Comparison of ENCODE assay signal across 8 cellular contexts in the genomic region with DNA sequence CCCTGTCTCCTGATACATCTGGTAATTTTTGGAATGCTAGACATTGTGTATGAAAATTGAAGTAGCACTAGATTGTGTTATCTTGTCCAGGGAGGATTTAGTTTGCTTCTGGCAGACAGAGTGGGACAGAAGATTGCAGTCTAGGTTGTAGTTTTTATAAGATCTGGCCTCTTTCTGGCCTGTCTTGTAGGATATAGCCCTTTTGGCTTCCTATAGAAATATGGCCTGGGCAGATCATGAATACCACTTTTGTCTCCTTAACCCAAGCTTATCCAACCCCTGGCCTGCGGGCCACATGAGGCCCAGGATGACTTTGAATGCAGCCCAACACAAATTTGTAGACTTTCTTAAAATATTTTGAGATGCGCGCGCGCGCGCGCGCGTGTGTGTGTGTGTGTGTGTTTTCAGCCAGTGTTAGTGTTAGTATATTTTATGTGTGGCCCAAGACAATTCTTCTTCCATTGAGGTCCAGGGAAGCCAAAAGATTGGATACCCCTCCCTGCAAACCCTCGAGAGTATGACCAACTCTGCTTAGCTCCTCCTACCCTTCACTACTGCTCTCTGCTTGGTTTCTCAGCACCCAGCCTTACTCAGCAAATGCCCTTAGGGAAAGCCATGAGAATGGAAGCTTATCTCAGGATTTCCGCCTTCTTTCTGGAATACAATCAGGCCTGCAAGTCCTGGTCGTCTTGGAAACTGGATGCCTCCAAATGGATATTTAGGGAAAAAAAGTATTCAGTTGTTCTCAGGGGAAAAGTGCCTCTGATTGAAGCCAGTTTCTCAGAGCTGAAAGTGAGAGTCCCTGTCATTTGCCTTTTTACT. TPM values are rescaled to one million over a fixed set of nuclear protein-coding genes. Genes with fewer than 3 reads are reported as not detected.
DNase-seq lines count a peak whose midpoint lies in the region; ATAC-seq lines count a peak whose summit lies in the region.

No MANE protein-coding gene starts in this region.

- peak; percentile 39 for ATAC-seq in HG02885 (IDR thresholded peaks at IDR 0.05; ENCODE audit: poor library complexity, unreplicated experiment)
- peak; percentile 43 for ATAC-seq in activated T-helper 17 cell treated with anti-CD3 and anti-CD28 coated beads, Interleukin-2, amount 50 U/mL, for 72 hours (replicated peaks)

- no peaks in the 10 kb centered on the region for H3K4me1 ChIP-seq in iPS DF 6.9 (ENCODE audit: control insufficient read depth, insufficient read depth, low read length)

- WGBS in iPS DF 6.9 (ENCODE audit: insufficient coverage, insufficient read length), result no CpG with 5 or more reads among the region's 13 CpGs

- H3K27me3 ChIP-seq in iPS DF 6.9 (ENCODE audit: control insufficient read depth, insufficient read depth, low read length), result no peaks in the 10 kb centered on the region

- H3K36me3 ChIP-seq in iPS DF 6.9 (ENCODE audit: control insufficient read depth, insufficient read depth, low read length), result no peaks in the 10 kb centered on the region

- H3K36me3 Mint-ChIP-seq in activated T-helper 17 cell treated with anti-CD3 and anti-CD28 coated beads, Interleukin-2, amount 50 U/mL, for 72 hours (ENCODE audit: low read depth), result no peaks in the 10 kb centered on the region

- no peaks in the 10 kb centered on the region for H3K9me3 ChIP-seq in iPS DF 6.9 (ENCODE audit: control insufficient read depth, insufficient read depth, low read length)

- DNase-seq in CMK (ENCODE audit: low read depth) (peak; percentile 44), iPS DF 6.9 (ENCODE audit: low read depth, low spot score) (peak; percentile 55), germinal center (ENCODE audit: low spot score) (no peak), NCI-H2171 treated with DMSO at 0.1 percent for 48 hours (lab: John Stamatoyannopoulos, UW) (no peak), GM19238 (ENCODE audit: insufficient read length, low spot score) (no peak)
- no peak for DNase-seq in effector CD8-positive, alpha-beta T cell (lab: John Stamatoyannopoulos, UW)

- H3K4me1 Mint-ChIP-seq in activated T-helper 17 cell treated with anti-CD3 and anti-CD28 coated beads, Interleukin-2, amount 50 U/mL, for 72 hours, result peaks cover 35% of the 10 kb centered on the region

- no peak overlapping the region for H3K27ac ChIP-seq in iPS DF 6.9 (ENCODE audit: low read length)

- H3K27ac Mint-ChIP-seq in activated T-helper 17 cell treated with anti-CD3 and anti-CD28 coated beads, Interleukin-2, amount 50 U/mL, for 72 hours, result no peak overlapping the region

- H3K27me3 Mint-ChIP-seq in activated T-helper 17 cell treated with anti-CD3 and anti-CD28 coated beads, Interleukin-2, amount 50 U/mL, for 72 hours, result peaks cover 3% of the 10 kb centered on the region

- H3K4me3 Mint-ChIP-seq in activated T-helper 17 cell treated with anti-CD3 and anti-CD28 coated beads, Interleukin-2, amount 50 U/mL, for 72 hours, result no peak overlapping the region

- peaks cover 4% of the 10 kb centered on the region for H3K9me3 Mint-ChIP-seq in activated T-helper 17 cell treated with anti-CD3 and anti-CD28 coated beads, Interleukin-2, amount 50 U/mL, for 72 hours

- no peak overlapping the region for H3K4me3 ChIP-seq in iPS DF 6.9 (ENCODE audit: low read length)

RNA-seq across cellular contexts. Expression of a gene that starts 26.6 kb away (rescaled TPM):
- total RNA-seq in activated T-helper 17 cell treated with anti-CD3 and anti-CD28 coated beads, Interleukin-2, amount 50 U/mL, for 72 hours, result 10 to 100 TPM in 1 of 2 donors, 1 to 10 TPM in 1; 7.8 to 12.2 TPM

Comparison
In these comparisons a context has a peak if more than half of its experiments do, and no peak if none do; other contexts are left out.
1. DNase-seq: peak in CMK (single experiment) and iPS DF 6.9 (single experiment); none in germinal center (single experiment), effector CD8-positive, alpha-beta T cell (single experiment), NCI-H2171 treated with DMSO at 0.1 percent for 48 hours (single experiment) and GM19238 (single experiment).